In the genomic region with DNA sequence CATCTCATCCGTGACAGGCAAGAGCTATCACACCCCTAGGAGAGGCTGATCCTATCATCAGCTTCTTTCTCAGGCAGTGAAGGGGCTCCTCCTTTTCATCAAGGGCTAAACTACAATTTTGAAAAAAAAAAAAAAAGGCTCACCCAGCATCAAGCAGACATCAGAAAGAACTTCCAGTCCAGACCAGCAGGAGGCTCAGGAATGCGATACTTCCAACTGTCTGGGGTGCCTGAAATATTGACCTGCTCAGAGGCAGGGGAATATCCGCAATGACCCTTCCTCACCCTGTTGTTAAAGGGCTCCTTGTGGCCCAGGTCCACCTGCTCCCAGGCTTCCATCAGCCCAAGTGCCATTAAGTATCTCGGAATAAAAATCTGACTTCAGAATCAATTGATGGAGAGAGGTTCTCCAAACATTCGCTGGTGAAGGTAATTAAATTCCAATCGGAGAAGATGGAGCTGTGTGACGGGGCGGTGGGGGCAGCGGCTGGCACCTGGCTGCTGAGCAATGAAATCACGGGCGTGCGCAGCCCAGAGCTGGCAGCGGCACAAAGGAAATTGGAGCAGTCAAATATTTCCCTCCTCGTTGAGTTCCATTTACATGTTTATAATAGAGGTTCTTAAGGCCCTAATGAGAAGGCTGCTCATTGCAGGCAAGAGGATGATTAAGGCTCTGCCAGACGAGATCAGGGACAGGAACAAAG, we compare ENCODE assay signal across 9 cellular contexts.
DNase-seq lines count a peak whose midpoint lies in the region; TF ChIP-seq lines count a peak whose summit lies in the region.
"Had no signal": no experiment of that assay in that cellular context is flagged by ENCODE, and none has a peak within 500 bp of the region (broad histone marks: within the 10 kb centered on the region; RNA-seq: fewer than 3 reads in every experiment).

No MANE protein-coding gene starts in this region.

- H3K27ac ChIP-seq in 22Rv1 (no peak overlapping the region), stomach (no peak overlapping the region), uterus (no peak overlapping the region)

- H3K36me3 ChIP-seq in stomach, result no peaks in the 10 kb centered on the region
- H3K36me3 ChIP-seq in uterus, result no peaks in the 10 kb centered on the region

- TF ChIP-seq EP300 in stomach (IDR thresholded peaks at IDR 0.05), result no peak

- H3K27me3 ChIP-seq in stomach (peaks cover 0 to 17% (median 0%) of the 10 kb centered on the region in 3 donors), uterus (no peaks in the 10 kb centered on the region)

- H3K9me3 ChIP-seq in stomach (no peaks in the 10 kb centered on the region), uterus (no peaks in the 10 kb centered on the region)

- peak; percentile 36 for DNase-seq in NCI-H510A (lab: John Stamatoyannopoulos, UW)
- DNase-seq in epithelial cell of esophagus (ENCODE audit: low read depth), result peak; percentile 28
- no peak for DNase-seq in stomach
- no peak for DNase-seq in activated gamma-delta T cell (lab: John Stamatoyannopoulos, UW)
- DNase-seq in uterus, result no peak
- no peak for DNase-seq in iPS-NIHi7 (ENCODE audit: extremely low spot score)
- DNase-seq: activated naive CD8-positive, alpha-beta T cell treated with anti-CD3 and anti-CD28 coated beads for 36 hours had no signal

- no peak for TF ChIP-seq POLR2A in stomach (IDR thresholded peaks at IDR 0.05)
- TF ChIP-seq POLR2A in uterus (IDR thresholded peaks at IDR 0.05), result no peak

- no peaks in the 10 kb centered on the region for H3K4me1 ChIP-seq in stomach
- no peaks in the 10 kb centered on the region for H3K4me1 ChIP-seq in uterus

- WGBS in stomach, 5 donors, result 63 to 75% (median 69%) methylated on average over 15 of the region's 15 CpGs

- TF ChIP-seq CTCF in 22Rv1 (IDR thresholded peaks at IDR 0.05) (peak; percentile 23; the same call in 1 of the 2 replicates), GM12873 (IDR thresholded peaks at IDR 0.05; ENCODE audit: insufficient read depth, low read depth, low read length, missing control alignments) (peak; percentile 46), epithelial cell of esophagus (IDR thresholded peaks at IDR 0.05; ENCODE audit: insufficient read depth, low read depth, low read length, missing control alignments) (peak; percentile 54), stomach (IDR thresholded peaks at IDR 0.05) (no peak), uterus (IDR thresholded peaks at IDR 0.05) (no peak)

- H3K4me3 ChIP-seq in epithelial cell of esophagus (ENCODE audit: low read length) (no peak overlapping the region), stomach (no peak overlapping the region), uterus (no peak overlapping the region)

- intact Hi-C loops in stomach (cut with DNase I; ENCODE audit: low total_unique reads), result no loop called here
- intact Hi-C loops in uterus (cut with DNase I; ENCODE audit: low total_unique reads), result no loop called here

Comparison
In these comparisons a context has a peak if more than half of its experiments do, and no peak if none do; other contexts are left out.
1. CTCF ChIP-seq: peak in 22Rv1 (single experiment), GM12873 (single experiment) and epithelial cell of esophagus (single experiment); none in stomach (0 of 7) and uterus (0 of 4).
2. DNase-seq: peak in NCI-H510A (single experiment) and epithelial cell of esophagus (single experiment); none in stomach (single experiment), activated gamma-delta T cell (single experiment), uterus (0 of 2) and iPS-NIHi7 (single experiment).